ENCODE assay signal across 19 cellular contexts in genomic region chrX:154121207-154121606, GRCh38. TPM values are rescaled to one million over a fixed set of nuclear protein-coding genes. Genes with fewer than 3 reads are reported as not detected.
"Had no signal": no experiment of that assay in that cellular context is flagged by ENCODE, and none has a peak within 500 bp of the region (broad histone marks: within the 10 kb centered on the region; RNA-seq: fewer than 3 reads in every experiment).

No MANE protein-coding gene starts in this region.

- H3K27me3 ChIP-seq: colonic mucosa, tibial nerve had no signal

- H3K36me3 Mint-ChIP-seq: WTC11 had no signal

- H3K4me3 ChIP-seq: colonic mucosa, esophagus muscularis mucosa, lower lobe of right lung, sigmoid colon, tibial nerve had no signal

- H3K36me3 ChIP-seq: colonic mucosa, esophagus muscularis mucosa, lower lobe of right lung, sigmoid colon, tibial nerve had no signal

- H3K27ac ChIP-seq: colonic mucosa, lower lobe of right lung, sigmoid colon had no signal

- H3K4me1 ChIP-seq: colonic mucosa, esophagus muscularis mucosa, lower lobe of right lung, sigmoid colon, tibial nerve had no signal

- H3K9me3 ChIP-seq: colonic mucosa, lower lobe of right lung, sigmoid colon had no signal

- H3K9me3 Mint-ChIP-seq: activated CD4-positive, alpha-beta memory T cell treated with anti-CD3 and anti-CD28 coated beads, Interleukin-2, amount 10 ng/mL, durations not matched to agents 7 days and 5 days; activated T-cell treated with anti-CD3 and anti-CD28 coated beads, Interleukin-2, amount 50 U/mL, for 24 hours had no signal

- DNase-seq: activated CD4-positive, alpha-beta memory T cell treated with anti-CD3 and anti-CD28 coated beads, Interleukin-2, amount 10 ng/mL, durations not matched to agents 7 days and 5 days; activated CD4-positive, alpha-beta T cell treated with anti-CD3 and anti-CD28 coated beads for 4 hours; activated naive CD4-positive, alpha-beta T cell treated with anti-CD3 and anti-CD28 coated beads, Interleukin-2, amount 50 U/mL, for 16 hours; activated T-cell treated with anti-CD3 and anti-CD28 coated beads, Interleukin-2, amount 50 U/mL, for 24 hours; central memory CD4-positive, alpha-beta T cell; colonic mucosa; hypothalamus; kidney glomerular epithelial cell; lower lobe of right lung; nephron progenitor cell; sigmoid colon; stimulated activated CD4-positive, alpha-beta T cell treated with anti-CD3 and anti-CD28 coated beads, Interleukin-1b, Interleukin-23, amount 100 ng/mL, for 48 hours; T-helper 2 cell had no signal

- H3K27ac Mint-ChIP-seq: activated CD4-positive, alpha-beta memory T cell treated with anti-CD3 and anti-CD28 coated beads, Interleukin-2, amount 10 ng/mL, durations not matched to agents 7 days and 5 days; activated T-cell treated with anti-CD3 and anti-CD28 coated beads, Interleukin-2, amount 50 U/mL, for 24 hours; nephron progenitor cell; WTC11 had no signal

- H3K4me3 Mint-ChIP-seq: activated CD4-positive, alpha-beta memory T cell treated with anti-CD3 and anti-CD28 coated beads, Interleukin-2, amount 10 ng/mL, durations not matched to agents 7 days and 5 days; activated T-cell treated with anti-CD3 and anti-CD28 coated beads, Interleukin-2, amount 50 U/mL, for 24 hours; nephron progenitor cell; WTC11 had no signal

- H3K4me1 Mint-ChIP-seq: WTC11 had no signal

- ATAC-seq: lower lobe of right lung, WTC11 had no signal

RNA-seq across cellular contexts. Expression of gene OPN1LW, which starts 22.8 kb away (rescaled TPM):
- total RNA-seq: activated CD4-positive, alpha-beta memory T cell treated with anti-CD3 and anti-CD28 coated beads, Interleukin-2, amount 10 ng/mL, durations not matched to agents 7 days and 5 days; colonic mucosa; esophagus muscularis mucosa; lower lobe of right lung; omental fat pad; pulmonary artery endothelial cell; sigmoid colon; subcutaneous adipose tissue; tibial nerve; WTC11 had no signal
